In genomic region chr2:9392895-9393757, GRCh38 we compare ENCODE assay signal across 12 cellular contexts. TPM values are rescaled to one million over a fixed set of nuclear protein-coding genes. Genes with fewer than 3 reads are reported as not detected.
DNase-seq lines count a peak whose midpoint lies in the region; ATAC-seq and TF ChIP-seq lines count a peak whose summit lies in the region.
"Had no signal": no experiment of that assay in that cellular context is flagged by ENCODE, and none has a peak within 500 bp of the region (broad histone marks: within the 10 kb centered on the region; RNA-seq: fewer than 3 reads in every experiment).

No MANE protein-coding gene starts in this region.

- intact Hi-C loops in transverse colon (cut with DNase I; ENCODE audit: low total_unique reads) (no loop called here), prostate gland (cut with DNase I) (no loop called here)

- H3K27me3 ChIP-seq in adipocyte (replicated peaks; ENCODE audit: control insufficient read depth, insufficient read depth, low read length) (no peaks in the 10 kb centered on the region), transverse colon (no peaks in the 10 kb centered on the region), prostate gland (replicated peaks; ENCODE audit: insufficient read depth) (no peaks in the 10 kb centered on the region)

- TF ChIP-seq EP300 in transverse colon (IDR thresholded peaks at IDR 0.05; ENCODE audit: low read depth) = no peak

- TF ChIP-seq CTCF in fibroblast of pulmonary artery (IDR thresholded peaks at IDR 0.05; ENCODE audit: low read length, missing control alignments) (no peak), nephron progenitor cell (IDR thresholded peaks at IDR 0.05) (no peak), transverse colon (IDR thresholded peaks at IDR 0.05) (no peak), prostate gland (IDR thresholded peaks at IDR 0.05) (no peak)

- DNase-seq in adipocyte (ENCODE audit: low read depth) (no peak), fibroblast of pulmonary artery (ENCODE audit: low read depth) (peak; percentile 52), nephron progenitor cell (peak; percentile 60), transverse colon (no peak), prostate gland (ENCODE audit: low spot score) (no peak)
- DNase-seq: Calu3; NCI-H1092; NK-92 treated with Interleukin-12 subunit alpha and Interleukin-12 subunit beta, amount 100 ng/mL, for 24 hours had no signal

- H3K27ac ChIP-seq in transverse colon (peak overlapping the region; percentile 3 to 57 (median 26)), prostate gland (no peak overlapping the region)

- ATAC-seq in GM19395 (IDR thresholded peaks at IDR 0.05; ENCODE audit: unreplicated experiment) (no peak), GM21529 (IDR thresholded peaks at IDR 0.05; ENCODE audit: unreplicated experiment) (no peak)
- ATAC-seq: GM12878 had no signal

- H3K9me3 ChIP-seq in adipocyte (ENCODE audit: control insufficient read depth, low read length) (no peaks in the 10 kb centered on the region), transverse colon (no peaks in the 10 kb centered on the region), prostate gland (no peaks in the 10 kb centered on the region)

- peaks cover 30% of the 10 kb centered on the region for H3K36me3 ChIP-seq in adipocyte (ENCODE audit: control insufficient read depth, insufficient read depth, low read length, severe bottlenecking)
- H3K36me3 ChIP-seq in transverse colon = peaks cover 0 to 17% (median 3%) of the 10 kb centered on the region in 4 donors
- no peaks in the 10 kb centered on the region for H3K36me3 ChIP-seq in prostate gland

- H3K4me3 Mint-ChIP-seq in nephron progenitor cell = peak overlapping the region; percentile 58
- H3K4me3 Mint-ChIP-seq: stimulated activated naive CD8-positive, alpha-beta T cell treated with anti-CD3 and anti-CD28 coated beads, Interleukin-15, Interleukin-2, amounts not matched to agents 100 ng/mL and 50 ng/mL, for 24 hours had no signal

- in situ Hi-C loops in transverse colon (cut with MboI; ENCODE audit: low pct_ligation_motif_present in 1 of 4, low pct_unique_long_range_greater_than_20kb in 1 of 4, low sequenced_read_pairs in 3 of 4) = no loop called here

- H3K4me1 ChIP-seq in adipocyte (ENCODE audit: control insufficient read depth, insufficient read depth, low read length) (peaks cover 15% of the 10 kb centered on the region), transverse colon (no peaks in the 10 kb centered on the region), prostate gland (replicated peaks) (no peaks in the 10 kb centered on the region)

- peaks cover 54% of the 10 kb centered on the region for H3K36me3 Mint-ChIP-seq in nephron progenitor cell (ENCODE audit: low read depth)

- TF ChIP-seq POLR2A in transverse colon (IDR thresholded peaks at IDR 0.05) = no peak
- no peak for TF ChIP-seq POLR2A in prostate gland (IDR thresholded peaks at IDR 0.05)

- H3K9me3 Mint-ChIP-seq in nephron progenitor cell = no peaks in the 10 kb centered on the region
- H3K9me3 Mint-ChIP-seq: stimulated activated naive CD8-positive, alpha-beta T cell treated with anti-CD3 and anti-CD28 coated beads, Interleukin-15, Interleukin-2, amounts not matched to agents 100 ng/mL and 50 ng/mL, for 24 hours had no signal

- peak overlapping the region; percentile 65 for H3K9ac ChIP-seq in adipocyte (ENCODE audit: low read length)

- 51 to 85% methylated on average over 7 to 27 of the region's 27 CpGs for WGBS in transverse colon (ENCODE audit: low coverage in 1 of 2), 2 donors
- WGBS in prostate gland = 66% methylated on average over 26 of the region's 27 CpGs

- peaks cover 31% of the 10 kb centered on the region for H3K4me1 Mint-ChIP-seq in nephron progenitor cell

- no peak overlapping the region for H3K4me3 ChIP-seq in adipocyte (ENCODE audit: low read length)
- H3K4me3 ChIP-seq in fibroblast of pulmonary artery (replicated peaks; ENCODE audit: low read depth, low read length) = no peak overlapping the region
- no peak overlapping the region for H3K4me3 ChIP-seq in transverse colon
- H3K4me3 ChIP-seq in prostate gland = no peak overlapping the region
- H3K4me3 ChIP-seq: GM12878 had no signal

- H3K27ac Mint-ChIP-seq in nephron progenitor cell = peak overlapping the region; percentile 98
- H3K27ac Mint-ChIP-seq: stimulated activated naive CD8-positive, alpha-beta T cell treated with anti-CD3 and anti-CD28 coated beads, Interleukin-15, Interleukin-2, amounts not matched to agents 100 ng/mL and 50 ng/mL, for 24 hours had no signal

- no peaks in the 10 kb centered on the region for H3K27me3 Mint-ChIP-seq in nephron progenitor cell (ENCODE audit: low read depth, poor library complexity)
- H3K27me3 Mint-ChIP-seq: stimulated activated naive CD8-positive, alpha-beta T cell treated with anti-CD3 and anti-CD28 coated beads, Interleukin-15, Interleukin-2, amounts not matched to agents 100 ng/mL and 50 ng/mL, for 24 hours had no signal

RNA-seq across cellular contexts. Expression of gene ITGB1BP1, which starts 30.2 kb away (rescaled TPM):
- total RNA-seq in transverse colon = 10 to 100 TPM; 10.7 to 27.7 (median 21.7) TPM
- 10 to 100 TPM; 26.9 to 36.8 TPM for total RNA-seq in prostate gland

RNA-seq across cellular contexts. Expression of gene CPSF3, which starts 30.3 kb away (rescaled TPM):
- total RNA-seq in transverse colon = 100 to 1,000 TPM in 1 of 4 donors, 10 to 100 TPM in 3; 17.6 to 173 (median 22.2) TPM
- total RNA-seq in prostate gland = 10 to 100 TPM; 24.8 to 50.8 TPM

Comparison
In these comparisons a context has a peak if more than half of its experiments do, and no peak if none do; other contexts are left out.
1. DNase-seq: peak in fibroblast of pulmonary artery (single experiment) and nephron progenitor cell (single experiment); none in adipocyte (single experiment), transverse colon (single experiment) and prostate gland (single experiment).
2. H3K27ac ChIP-seq: peak in transverse colon (4 of 4); none in prostate gland (0 of 2).